Comparison of ENCODE assay signal across 1 cellular context in the genomic region with DNA sequence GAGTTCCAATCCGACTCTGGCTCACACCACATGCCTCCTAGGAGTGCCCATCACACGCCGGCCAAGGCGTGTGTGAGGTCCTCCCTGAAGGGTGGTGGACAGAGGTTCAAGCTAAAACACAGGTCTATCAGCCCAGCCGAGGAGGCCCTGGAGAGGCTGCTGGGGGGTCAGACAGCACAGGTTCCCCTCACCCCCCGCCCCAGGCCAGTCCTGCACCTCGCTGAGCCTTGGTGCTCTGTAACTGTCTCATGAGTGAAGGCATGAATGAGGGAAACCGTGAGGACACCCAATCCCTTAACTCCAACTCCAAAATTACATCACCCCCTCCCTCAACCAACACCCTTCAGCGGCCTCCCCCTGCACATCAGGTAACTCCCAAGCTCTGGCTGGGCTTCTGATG.
TF ChIP-seq lines count a peak whose summit lies in the region.

No MANE protein-coding gene starts in this region.

TF ChIP-seq in H1, 55 proteins besides CTCF, POLR2A, EP300 and RAD21:
- TF ChIP-seq SIN3A (conservative IDR thresholded peaks at IDR 0.05 in 1 of 2, IDR thresholded peaks at IDR 0.05 in 1 of 2; ENCODE audit: low read depth in 1 of 2, low read length in 2 of 2) (no peak), SRF (IDR thresholded peaks at IDR 0.05; ENCODE audit: low read depth, low read length) (no peak), BACH1 (IDR thresholded peaks at IDR 0.05; ENCODE audit: low read length) (no peak), KDM1A (IDR thresholded peaks at IDR 0.05; ENCODE audit: borderline replicate concordance, low read length) (no peak), CHD1 (IDR thresholded peaks at IDR 0.05; ENCODE audit: low read depth, low read length) (no peak), MAFK (IDR thresholded peaks at IDR 0.05; ENCODE audit: low read depth, low read length) (no peak), EGR1 (IDR thresholded peaks at IDR 0.05; ENCODE audit: borderline replicate concordance, low read depth, low read length) (no peak), GABPA (IDR thresholded peaks at IDR 0.05; ENCODE audit: borderline replicate concordance, insufficient read depth, low read length) (no peak), SP2 (IDR thresholded peaks at IDR 0.05; ENCODE audit: low read length) (no peak), YY1 (IDR thresholded peaks at IDR 0.05; ENCODE audit: low read depth, low read length) (no peak), KDM5A (IDR thresholded peaks at IDR 0.05; ENCODE audit: low read length) (no peak), POU5F1 (IDR thresholded peaks at IDR 0.05; ENCODE audit: low read depth, low read length) (no peak), SP1 (IDR thresholded peaks at IDR 0.05; ENCODE audit: low read depth, low read length) (no peak), CBX8 (IDR thresholded peaks at IDR 0.05; ENCODE audit: borderline replicate concordance, low read depth, low read length) (no peak), RBBP5 (IDR thresholded peaks at IDR 0.05; ENCODE audit: borderline replicate concordance, low read depth, low read length) (no peak), CREB1 (IDR thresholded peaks at IDR 0.05) (no peak), EZH2 (IDR thresholded peaks at IDR 0.05; ENCODE audit: low read depth, low read length, severe bottlenecking) (no peak), CTBP2 (IDR thresholded peaks at IDR 0.05; ENCODE audit: borderline replicate concordance, insufficient read depth, insufficient read length, low read length) (no peak)
- TF ChIP-seq, protein P1, sequence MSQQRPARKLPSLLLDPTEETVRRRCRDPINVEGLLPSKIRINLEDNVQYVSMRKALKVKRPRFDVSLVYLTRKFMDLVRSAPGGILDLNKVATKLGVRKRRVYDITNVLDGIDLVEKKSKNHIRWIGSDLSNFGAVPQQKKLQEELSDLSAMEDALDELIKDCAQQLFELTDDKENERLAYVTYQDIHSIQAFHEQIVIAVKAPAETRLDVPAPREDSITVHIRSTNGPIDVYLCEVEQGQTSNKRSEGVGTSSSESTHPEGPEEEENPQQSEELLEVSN (IDR thresholded peaks at IDR 0.05) = no peak
- TF ChIP-seq, protein P2, sequence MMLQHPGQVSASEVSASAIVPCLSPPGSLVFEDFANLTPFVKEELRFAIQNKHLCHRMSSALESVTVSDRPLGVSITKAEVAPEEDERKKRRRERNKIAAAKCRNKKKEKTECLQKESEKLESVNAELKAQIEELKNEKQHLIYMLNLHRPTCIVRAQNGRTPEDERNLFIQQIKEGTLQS (IDR thresholded peaks at IDR 0.05; ENCODE audit: insufficient read depth, low read depth, low read length) = no peak
